Comparison of ENCODE assay signal across 8 cellular contexts in the genomic region with DNA sequence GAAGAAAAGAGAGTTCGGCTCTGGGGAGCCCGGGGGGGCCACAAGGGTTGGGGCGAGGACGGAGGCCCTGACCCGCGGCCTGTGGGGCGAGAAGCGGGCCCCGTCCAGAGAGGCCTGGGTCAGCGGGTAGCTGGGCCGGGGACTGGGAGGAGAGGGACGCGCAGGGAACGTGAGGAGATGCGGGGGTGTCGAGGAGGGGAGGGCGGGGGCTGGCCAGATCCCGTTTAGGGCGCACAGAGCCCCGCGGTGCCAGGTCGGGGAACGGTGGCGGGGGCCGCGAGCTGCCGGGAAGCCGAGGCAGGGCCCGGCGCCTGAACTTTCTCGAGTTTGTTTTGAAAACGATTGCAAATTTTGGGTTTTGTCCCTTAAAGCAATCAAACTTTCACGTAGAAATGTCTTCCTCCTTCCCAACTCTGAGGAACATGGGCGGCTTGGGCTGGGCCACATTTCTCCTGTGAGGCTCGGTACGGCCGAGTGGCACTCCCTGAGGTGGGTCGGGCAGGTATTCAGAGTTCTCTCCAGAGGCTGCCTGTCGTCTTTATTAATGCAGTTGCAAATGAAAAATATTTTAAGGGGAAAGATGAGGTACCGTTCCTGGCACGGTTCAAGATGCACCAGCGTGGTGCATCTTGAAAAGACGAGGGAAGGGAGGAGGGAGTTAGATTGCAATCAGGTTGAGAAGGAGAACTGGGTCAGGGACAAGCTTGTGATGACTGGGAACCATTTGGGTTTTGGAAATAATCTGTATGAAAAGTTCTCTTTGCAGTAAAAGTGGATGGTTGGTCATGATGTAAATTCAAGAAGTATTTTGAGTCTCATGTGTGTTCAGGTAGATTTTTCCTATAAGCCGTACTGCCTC. TPM values are rescaled to one million over a fixed set of nuclear protein-coding genes. Genes with fewer than 3 reads are reported as not detected.
DNase-seq lines count a peak whose midpoint lies in the region; ATAC-seq and TF ChIP-seq lines count a peak whose summit lies in the region.

No MANE protein-coding gene starts in this region.

- peak; percentile 46 for ATAC-seq in foreskin keratinocyte

- no peak for TF ChIP-seq CTCF in foreskin keratinocyte (conservative IDR thresholded peaks at IDR 0.05)
- TF ChIP-seq CTCF in neutrophil (IDR thresholded peaks at IDR 0.05), result no peak

- peak overlapping the region; percentile 70 to 78 for H3K4me3 ChIP-seq in neutrophil (ENCODE audit: low read depth in 1 of 2, low read length in 1 of 2)

- H3K27me3 ChIP-seq in foreskin keratinocyte (no peaks in the 10 kb centered on the region), neutrophil (peaks cover 29% of the 10 kb centered on the region)

- no peaks in the 10 kb centered on the region for H3K4me1 ChIP-seq in foreskin keratinocyte
- H3K4me1 ChIP-seq in neutrophil (ENCODE audit: control insufficient read depth in 1 of 2, insufficient read depth in 1 of 2, low read depth in 1 of 2, low read length in 1 of 2), result peaks cover 10 to 12% of the 10 kb centered on the region in 2 experiments

- in situ Hi-C loops in KBM-7 (cut with MboI; ENCODE audit: low pct_unique_long_range_greater_than_20kb, low sequenced_read_pairs), result no loop called here

- H3K27ac ChIP-seq in foreskin keratinocyte (peak overlapping the region; percentile 48), neutrophil (no peak overlapping the region)

- DNase-seq in ELF-1 (ENCODE audit: low read depth, low spot score), result peak; percentile 21
- peak; percentile 21 for DNase-seq in KBM-7
- DNase-seq in activated T-cell treated with anti-CD3 and anti-CD28 coated beads for 48 hours (ENCODE audit: low read depth), result peak; percentile 17
- DNase-seq in foreskin keratinocyte, result no peak
- DNase-seq in SW 1271 (lab: John Stamatoyannopoulos, UW), result no peak
- no peak for DNase-seq in NOMO-1 (lab: John Stamatoyannopoulos, UW; ENCODE audit: unreplicated experiment in 2 of 2)
- no peak for DNase-seq in ureter (ENCODE audit: low spot score)

- no peaks in the 10 kb centered on the region for H3K36me3 ChIP-seq in neutrophil

- H3K9me3 ChIP-seq in neutrophil, result no peaks in the 10 kb centered on the region

RNA-seq across cellular contexts. Expression of a gene that starts 1.0 kb away (rescaled TPM):
- total RNA-seq in foreskin keratinocyte (32.3 and 34.0 TPM in 2 replicates), ureter (15.2 TPM)
- 22.3 and 25.2 TPM in 2 replicates for polyA plus RNA-seq in foreskin keratinocyte

Comparison
In these comparisons a context has a peak if more than half of its experiments do, and no peak if none do; other contexts are left out.
1. DNase-seq: peak in ELF-1 (single experiment), KBM-7 (single experiment) and activated T-cell treated with anti-CD3 and anti-CD28 coated beads for 48 hours (single experiment); none in foreskin keratinocyte (0 of 2), SW 1271 (0 of 2), NOMO-1 (0 of 2) and ureter (single experiment).